Comparison of ENCODE assay signal across 1 cellular context in the genomic region with DNA sequence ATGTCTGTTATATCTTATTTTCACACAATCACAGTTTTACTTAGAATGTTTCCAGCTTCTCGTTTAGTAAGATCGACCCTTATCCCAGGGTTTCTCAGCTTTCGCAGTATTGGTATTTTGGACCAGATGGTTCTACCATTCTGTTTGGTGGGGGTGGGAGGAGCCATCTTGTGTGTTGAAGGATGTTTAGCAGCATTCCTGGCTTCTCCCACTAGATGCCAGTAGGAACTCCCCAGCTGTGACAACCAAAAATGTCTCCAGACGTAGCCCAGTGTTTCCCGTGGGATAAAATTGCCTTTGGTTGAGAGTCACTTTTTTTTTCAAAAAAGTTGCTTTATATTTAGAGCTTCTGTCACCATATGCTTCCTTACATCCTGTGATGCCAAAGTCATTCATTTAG.
TF ChIP-seq lines count a peak whose summit lies in the region.

No MANE protein-coding gene starts in this region.

TF ChIP-seq in HCT116, 20 proteins besides CTCF, POLR2A, EP300 and RAD21:
- TF ChIP-seq JUND (IDR thresholded peaks at IDR 0.05) (no peak), SIN3A (IDR thresholded peaks at IDR 0.05; ENCODE audit: low read depth) (no peak)
